8 cellular contexts compared by ENCODE assay signal in genomic region chr2:73070651-73071451, GRCh38. TPM values are rescaled to one million over a fixed set of nuclear protein-coding genes. Genes with fewer than 3 reads are reported as not detected.
A peak's percentile ranks its signal among the peaks of the same experiment; 100 is the strongest.
DNase-seq lines count a peak whose midpoint lies in the region; ATAC-seq and TF ChIP-seq lines count a peak whose summit lies in the region.

No MANE protein-coding gene starts in this region.

- H3K27ac Mint-ChIP-seq in CD4-positive, alpha-beta T cell: peak overlapping the region; percentile 91
- peak overlapping the region; percentile 94 for H3K27ac Mint-ChIP-seq in activated CD8-positive, alpha-beta T cell treated with anti-CD3 and anti-CD28 coated beads for 36 hours

- H3K4me3 Mint-ChIP-seq in CD4-positive, alpha-beta T cell: peak overlapping the region; percentile 99
- H3K4me3 Mint-ChIP-seq in activated CD8-positive, alpha-beta T cell treated with anti-CD3 and anti-CD28 coated beads for 36 hours: peak overlapping the region; percentile 82

- POLR2A ChIA-PET in CD4-positive, alpha-beta T cell (lab: Charles Lee): interaction anchor here (0.6 to 2.0 kb wide), 7 partner anchors 10 to 1616 kb away, joined by 3 to 16 read pairs (median 3); partner anchors contain the start of genes CCT7, PRADC1 and RAB11FIP5
- POLR2A ChIA-PET in activated CD8-positive, alpha-beta T cell treated with anti-CD3 and anti-CD28 coated beads for 36 hours (lab: Charles Lee): interaction anchor here (0.9 to 1.2 kb wide), 3 partner anchors 9 to 163 kb away, joined by 3 to 4 read pairs (median 3); partner anchors contain the start of gene CCT7

- intact Hi-C loops in CD4-positive, alpha-beta T cell (cut with DNase I, micrococcal nuclease): loop anchor here (2.0 to 10.0 kb wide), 9 partner anchors 41 to 666 kb away; partner anchors contain the start of genes ALMS1 (in 2 of the 2), CCT7 (in 2 of the 2), PRADC1 (in 2 of the 2) and EXOC6B (in 1 of the 2)
- intact Hi-C loops in activated CD8-positive, alpha-beta T cell treated with anti-CD3 and anti-CD28 coated beads for 36 hours (cut with micrococcal nuclease): no loop called here

- no peak for TF ChIP-seq CTCF in CD4-positive, alpha-beta T cell (IDR thresholded peaks at IDR 0.05)
- no peak for TF ChIP-seq CTCF in activated CD8-positive, alpha-beta T cell treated with anti-CD3 and anti-CD28 coated beads for 36 hours (IDR thresholded peaks at IDR 0.05)
- no peak for TF ChIP-seq CTCF in lung (IDR thresholded peaks at IDR 0.05; ENCODE audit: control extremely low read depth, extremely low read depth)

- H3K36me3 Mint-ChIP-seq in CD4-positive, alpha-beta T cell (ENCODE audit: low read depth): peaks cover 4% of the 10 kb centered on the region
- H3K36me3 Mint-ChIP-seq in activated CD8-positive, alpha-beta T cell treated with anti-CD3 and anti-CD28 coated beads for 36 hours (ENCODE audit: low read depth): no peaks in the 10 kb centered on the region

- H3K4me1 Mint-ChIP-seq in CD4-positive, alpha-beta T cell (ENCODE audit: low read depth): peaks cover 31% of the 10 kb centered on the region
- peaks cover 27% of the 10 kb centered on the region for H3K4me1 Mint-ChIP-seq in activated CD8-positive, alpha-beta T cell treated with anti-CD3 and anti-CD28 coated beads for 36 hours (ENCODE audit: low read depth)

- H3K4me1 ChIP-seq in ectodermal cell (ENCODE audit: control insufficient read depth, insufficient read depth, low read length) (peaks cover 5% of the 10 kb centered on the region), lung (ENCODE audit: control insufficient read depth in 2 of 2, insufficient read depth in 2 of 2, low read length in 2 of 2) (peaks cover 4 to 14% of the 10 kb centered on the region in 2 donors)

- DNase-seq in CD4-positive, alpha-beta T cell: peak; percentile 83 to 96 (median 91)
- DNase-seq in HK-2 (ENCODE audit: unreplicated experiment) (peak; percentile 99), NCI-H82 (lab: John Stamatoyannopoulos, UW) (peak; percentile 98), lung (ENCODE audit: low spot score) (peak; percentile 98)
- DNase-seq in activated CD8-positive, alpha-beta T cell treated with anti-CD3 and anti-CD28 coated beads for 36 hours: peak; percentile 97
- peak; percentile 83 to 97 (median 92) for DNase-seq in stimulated activated CD4-positive, alpha-beta T cell treated with anti-CD3 and anti-CD28 coated beads, TNF-alpha, amount 100 ng/mL, for 1 hour (ENCODE audit: low read depth in 3 of 3, low spot score in 1 of 3)

- H3K9me3 Mint-ChIP-seq in CD4-positive, alpha-beta T cell: no peaks in the 10 kb centered on the region
- H3K9me3 Mint-ChIP-seq in activated CD8-positive, alpha-beta T cell treated with anti-CD3 and anti-CD28 coated beads for 36 hours: no peaks in the 10 kb centered on the region

- no peaks in the 10 kb centered on the region for H3K36me3 ChIP-seq in ectodermal cell (ENCODE audit: control insufficient read depth, insufficient read depth, low read length)
- peaks cover 0 to 10% of the 10 kb centered on the region in 2 donors for H3K36me3 ChIP-seq in lung (ENCODE audit: control insufficient read depth in 2 of 2, insufficient read depth in 2 of 2, low read length in 2 of 2)

- H3K27me3 Mint-ChIP-seq in CD4-positive, alpha-beta T cell: no peaks in the 10 kb centered on the region
- H3K27me3 Mint-ChIP-seq in activated CD8-positive, alpha-beta T cell treated with anti-CD3 and anti-CD28 coated beads for 36 hours: no peaks in the 10 kb centered on the region

- 0% methylated on average over 91 of the region's 91 CpGs for WGBS in ectodermal cell, 2 experiments
- WGBS in lung, 2 donors: 0 to 1% methylated on average over 52 to 91 of the region's 91 CpGs

- H3K27me3 ChIP-seq in CD4-positive, alpha-beta T cell (ENCODE audit: control insufficient read depth, insufficient read depth, low read length): no peaks in the 10 kb centered on the region
- H3K27me3 ChIP-seq in ectodermal cell (ENCODE audit: control insufficient read depth, insufficient read depth, low read length, poor library complexity, severe bottlenecking): peaks cover 20% of the 10 kb centered on the region
- no peaks in the 10 kb centered on the region for H3K27me3 ChIP-seq in lung (ENCODE audit: control insufficient read depth, insufficient read depth)

- CTCF ChIA-PET in CD4-positive, alpha-beta T cell (lab: Charles Lee): interaction anchor here (0.6 to 4.8 kb wide), 4 partner anchors 9 to 142 kb away, joined by 3 to 23 read pairs (median 6); no protein-coding TSS in a partner anchor
- CTCF ChIA-PET in activated CD8-positive, alpha-beta T cell treated with anti-CD3 and anti-CD28 coated beads for 36 hours (lab: Charles Lee): interaction anchor here (1.0 to 3.1 kb wide), 3 partner anchors 15 to 142 kb away, joined by 4 to 19 read pairs (median 4); no protein-coding TSS in a partner anchor

- H3K27ac ChIP-seq in CD4-positive, alpha-beta T cell (ENCODE audit: low read depth, low read length): peak overlapping the region; percentile 81
- H3K27ac ChIP-seq in ectodermal cell (ENCODE audit: insufficient read depth, low read depth, low read length, poor library complexity, severe bottlenecking) (no peak overlapping the region), lung (ENCODE audit: low read depth in 1 of 2, low read length in 1 of 2) (peak overlapping the region; percentile 92 to 99)

- ATAC-seq in CD4-positive, alpha-beta T cell (ENCODE audit: poor library complexity): peak; percentile 81
- ATAC-seq in GM19463 (IDR thresholded peaks at IDR 0.05; ENCODE audit: unreplicated experiment): peak; percentile 89
- peak; percentile 90 for ATAC-seq in activated CD8-positive, alpha-beta T cell treated with anti-CD3 and anti-CD28 coated beads for 36 hours
- ATAC-seq in lung (ENCODE audit: insufficient read depth, low FRiP score): peak; percentile 96

- H3K9me3 ChIP-seq in CD4-positive, alpha-beta T cell (ENCODE audit: control insufficient read depth, low read length): no peaks in the 10 kb centered on the region
- H3K9me3 ChIP-seq in ectodermal cell (ENCODE audit: control insufficient read depth, low read length): no peaks in the 10 kb centered on the region
- H3K9me3 ChIP-seq in lung (ENCODE audit: control insufficient read depth in 2 of 2, insufficient read depth in 1 of 2, low read length in 1 of 2): no peaks in the 10 kb centered on the region

- peak overlapping the region; percentile 78 for H3K4me3 ChIP-seq in ectodermal cell (ENCODE audit: insufficient read depth, low read depth, low read length)
- H3K4me3 ChIP-seq in lung: peak overlapping the region; percentile 68

RNA-seq across cellular contexts. Expression of gene SFXN5, which starts 0.7 kb away (rescaled TPM):
- 1 to 10 TPM; 5.1 to 5.4 TPM for total RNA-seq in CD4-positive, alpha-beta T cell
- 1 to 10 TPM; 7.4 to 9.6 TPM for total RNA-seq in activated CD8-positive, alpha-beta T cell treated with anti-CD3 and anti-CD28 coated beads for 36 hours
- polyA plus RNA-seq in ectodermal cell (2013, experiment 1 of 4): 7.8 TPM
- 5.8 TPM for polyA plus RNA-seq in ectodermal cell (2013, experiment 2 of 4)
- 4.5 TPM for polyA plus RNA-seq in ectodermal cell (2013, experiment 3 of 4)
- polyA plus RNA-seq in ectodermal cell (2013, experiment 4 of 4): 6.2 TPM
- 10 to 100 TPM; 10.4 to 15.6 TPM for total RNA-seq in lung
- polyA plus RNA-seq in lung: 1 to 10 TPM; 8.3 to 8.9 TPM

RNA-seq across cellular contexts. Expression of gene RAB11FIP5, which starts 41.9 kb away (rescaled TPM):
- 10 to 100 TPM; 12.6 to 13.8 TPM for total RNA-seq in CD4-positive, alpha-beta T cell
- 1 to 10 TPM; 9.0 to 9.7 TPM for total RNA-seq in activated CD8-positive, alpha-beta T cell treated with anti-CD3 and anti-CD28 coated beads for 36 hours
- 8.0 TPM for polyA plus RNA-seq in ectodermal cell (2013, experiment 1 of 4)
- polyA plus RNA-seq in ectodermal cell (2013, experiment 2 of 4): 7.2 TPM
- polyA plus RNA-seq in ectodermal cell (2013, experiment 3 of 4): 5.3 TPM
- 7.0 TPM for polyA plus RNA-seq in ectodermal cell (2013, experiment 4 of 4)
- 10 to 100 TPM; 11.0 to 23.8 TPM for total RNA-seq in lung
- polyA plus RNA-seq in lung: 10 to 100 TPM; 10.0 to 12.7 TPM
